ENCODE assay signal across 10 cellular contexts in genomic region chr9:109910616-109911568, GRCh38.
DNase-seq lines count a peak whose midpoint lies in the region; ATAC-seq and TF ChIP-seq lines count a peak whose summit lies in the region.
"Had no signal": no experiment of that assay in that cellular context is flagged by ENCODE, and none has a peak within 500 bp of the region (broad histone marks: within the 10 kb centered on the region; RNA-seq: fewer than 3 reads in every experiment).

No MANE protein-coding gene starts in this region.

- no peaks in the 10 kb centered on the region for H3K4me1 ChIP-seq in uterus
- H3K4me1 ChIP-seq: BE2C had no signal

- H3K27me3 ChIP-seq in uterus, result no peaks in the 10 kb centered on the region
- H3K27me3 ChIP-seq: BE2C had no signal

- ATAC-seq in natural killer cell treated with Interleukin-12 subunit alpha and Interleukin-12 subunit beta and Interleukin-15 and Interleukin-18, amount 100 ng/mL, for 72 hours, result peak; percentile 31 to 52
- ATAC-seq in natural killer cell (no peak), left lobe of liver (peak; percentile 11)

- H3K9me3 Mint-ChIP-seq in natural killer cell treated with Interleukin-12 subunit alpha and Interleukin-12 subunit beta and Interleukin-15 and Interleukin-18, amount 100 ng/mL, for 72 hours, result no peaks in the 10 kb centered on the region
- no peaks in the 10 kb centered on the region for H3K9me3 Mint-ChIP-seq in natural killer cell
- no peaks in the 10 kb centered on the region for H3K9me3 Mint-ChIP-seq in activated naive CD4-positive, alpha-beta T cell treated with anti-CD3 and anti-CD28 coated beads, Interleukin-2, amount 10 ng/mL, durations not matched to agents 7 days and 5 days
- H3K9me3 Mint-ChIP-seq in chondrocyte (ENCODE audit: low read depth), result no peaks in the 10 kb centered on the region

- TF ChIP-seq CTCF in natural killer cell (IDR thresholded peaks at IDR 0.05) (no peak), cardiac fibroblast (IDR thresholded peaks at IDR 0.05; ENCODE audit: low read depth, low read length) (no peak), uterus (IDR thresholded peaks at IDR 0.05) (no peak), chondrocyte (IDR thresholded peaks at IDR 0.05) (no peak)

- peaks cover 0 to 6% of the 10 kb centered on the region in 2 donors for H3K27me3 Mint-ChIP-seq in natural killer cell treated with Interleukin-12 subunit alpha and Interleukin-12 subunit beta and Interleukin-15 and Interleukin-18, amount 100 ng/mL, for 72 hours
- H3K27me3 Mint-ChIP-seq in natural killer cell (ENCODE audit: low read depth in 2 of 2), result no peaks in the 10 kb centered on the region
- no peaks in the 10 kb centered on the region for H3K27me3 Mint-ChIP-seq in activated naive CD4-positive, alpha-beta T cell treated with anti-CD3 and anti-CD28 coated beads, Interleukin-2, amount 10 ng/mL, durations not matched to agents 7 days and 5 days
- H3K27me3 Mint-ChIP-seq in chondrocyte (ENCODE audit: low read depth), result no peaks in the 10 kb centered on the region

- H3K4me1 Mint-ChIP-seq in natural killer cell treated with Interleukin-12 subunit alpha and Interleukin-12 subunit beta and Interleukin-15 and Interleukin-18, amount 100 ng/mL, for 72 hours (ENCODE audit: low read depth in 2 of 2), result no peaks in the 10 kb centered on the region
- H3K4me1 Mint-ChIP-seq in natural killer cell, result no peaks in the 10 kb centered on the region
- H3K4me1 Mint-ChIP-seq in activated naive CD4-positive, alpha-beta T cell treated with anti-CD3 and anti-CD28 coated beads, Interleukin-2, amount 10 ng/mL, durations not matched to agents 7 days and 5 days, result peaks cover 21% of the 10 kb centered on the region
- H3K4me1 Mint-ChIP-seq in chondrocyte (ENCODE audit: low read depth), result peaks cover 17% of the 10 kb centered on the region

- CTCF ChIA-PET in activated naive CD4-positive, alpha-beta T cell treated with anti-CD3 and anti-CD28 coated beads, Interleukin-2, amount 10 ng/mL, durations not matched to agents 7 days and 5 days (lab: Charles Lee), result no interaction called here

- no peak for DNase-seq in natural killer cell treated with Interleukin-12 subunit alpha and Interleukin-12 subunit beta and Interleukin-15 and Interleukin-18, amount 100 ng/mL, for 72 hours (ENCODE audit: low spot score)
- DNase-seq in natural killer cell (no peak), cardiac fibroblast (ENCODE audit: low read depth in 2 of 2) (peak; percentile 65 to 69), left lobe of liver (ENCODE audit: low spot score) (no peak), uterus (no peak), islet precursor cell (no peak), chondrocyte (ENCODE audit: low spot score) (no peak)
- no peak for DNase-seq in activated naive CD4-positive, alpha-beta T cell treated with anti-CD3 and anti-CD28 coated beads, Interleukin-2, amount 10 ng/mL, durations not matched to agents 7 days and 5 days
- DNase-seq: BE2C, cerebellar nuclear complex had no signal

- no peaks in the 10 kb centered on the region for H3K9me3 ChIP-seq in uterus
- H3K9me3 ChIP-seq: BE2C had no signal

- H3K4me3 ChIP-seq in cardiac fibroblast (replicated peaks in 1 of 2; ENCODE audit: low read depth in 2 of 2, low read length in 2 of 2) (no peak overlapping the region), uterus (no peak overlapping the region)

- no peak overlapping the region for H3K4me3 Mint-ChIP-seq in natural killer cell treated with Interleukin-12 subunit alpha and Interleukin-12 subunit beta and Interleukin-15 and Interleukin-18, amount 100 ng/mL, for 72 hours
- H3K4me3 Mint-ChIP-seq in natural killer cell, result no peak overlapping the region
- H3K4me3 Mint-ChIP-seq in activated naive CD4-positive, alpha-beta T cell treated with anti-CD3 and anti-CD28 coated beads, Interleukin-2, amount 10 ng/mL, durations not matched to agents 7 days and 5 days, result no peak overlapping the region
- no peak overlapping the region for H3K4me3 Mint-ChIP-seq in chondrocyte (ENCODE audit: unreplicated experiment)

- peak overlapping the region; percentile 63 to 72 for H3K27ac ChIP-seq in uterus

- no peak for TF ChIP-seq POLR2A in uterus (IDR thresholded peaks at IDR 0.05)

- no peaks in the 10 kb centered on the region for H3K36me3 Mint-ChIP-seq in natural killer cell treated with Interleukin-12 subunit alpha and Interleukin-12 subunit beta and Interleukin-15 and Interleukin-18, amount 100 ng/mL, for 72 hours
- H3K36me3 Mint-ChIP-seq in natural killer cell (no peaks in the 10 kb centered on the region), chondrocyte (ENCODE audit: low read depth) (no peaks in the 10 kb centered on the region)
- no peaks in the 10 kb centered on the region for H3K36me3 Mint-ChIP-seq in activated naive CD4-positive, alpha-beta T cell treated with anti-CD3 and anti-CD28 coated beads, Interleukin-2, amount 10 ng/mL, durations not matched to agents 7 days and 5 days

- H3K36me3 ChIP-seq in uterus, result no peaks in the 10 kb centered on the region
- H3K36me3 ChIP-seq: BE2C had no signal

- H3K27ac Mint-ChIP-seq in natural killer cell treated with Interleukin-12 subunit alpha and Interleukin-12 subunit beta and Interleukin-15 and Interleukin-18, amount 100 ng/mL, for 72 hours, result no peak overlapping the region
- no peak overlapping the region for H3K27ac Mint-ChIP-seq in natural killer cell
- no peak overlapping the region for H3K27ac Mint-ChIP-seq in activated naive CD4-positive, alpha-beta T cell treated with anti-CD3 and anti-CD28 coated beads, Interleukin-2, amount 10 ng/mL, durations not matched to agents 7 days and 5 days
- H3K27ac Mint-ChIP-seq in chondrocyte (ENCODE audit: unreplicated experiment), result no peak overlapping the region

- intact Hi-C loops in natural killer cell (cut with micrococcal nuclease), result no loop called here
- intact Hi-C loops in uterus (cut with DNase I; ENCODE audit: low total_unique reads), result no loop called here

Comparison
In these comparisons a context has a peak if more than half of its experiments do, and no peak if none do; other contexts are left out.
1. ATAC-seq: peak in natural killer cell treated with Interleukin-12 subunit alpha and Interleukin-12 subunit beta and Interleukin-15 and Interleukin-18, amount 100 ng/mL, for 72 hours (2 of 2) and left lobe of liver (single experiment); none in natural killer cell (0 of 3).
2. DNase-seq: peak in cardiac fibroblast (2 of 2); none in natural killer cell treated with Interleukin-12 subunit alpha and Interleukin-12 subunit beta and Interleukin-15 and Interleukin-18, amount 100 ng/mL, for 72 hours (single experiment), natural killer cell (single experiment), left lobe of liver (single experiment), uterus (0 of 2), islet precursor cell (single experiment), activated naive CD4-positive, alpha-beta T cell treated with anti-CD3 and anti-CD28 coated beads, Interleukin-2, amount 10 ng/mL, durations not matched to agents 7 days and 5 days (single experiment) and chondrocyte (single experiment).